In the genomic region with DNA sequence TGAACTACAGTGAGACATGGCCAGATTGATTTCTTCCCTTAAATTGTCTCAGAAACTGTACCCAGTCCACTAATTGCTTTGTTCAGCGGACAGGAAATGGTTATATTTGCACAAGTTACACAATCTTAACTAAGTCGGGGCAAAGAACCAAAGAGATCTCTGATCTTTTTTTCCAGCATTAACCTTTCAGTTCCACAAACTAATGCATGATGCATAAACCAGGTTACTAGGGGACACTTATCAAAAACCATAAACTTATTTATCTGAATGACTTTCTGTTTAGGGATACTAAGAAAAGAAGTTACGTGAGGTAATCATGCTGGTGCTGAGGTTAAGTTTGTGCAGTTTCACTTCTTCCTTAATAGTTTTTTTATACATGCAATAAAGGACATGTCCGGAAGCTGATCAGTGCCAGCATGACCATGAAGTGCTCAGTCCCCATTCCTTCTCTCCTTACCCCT, we compare ENCODE assay signal across 8 cellular contexts. TPM values are rescaled to one million over a fixed set of nuclear protein-coding genes. Genes with fewer than 3 reads are reported as not detected.
A peak's percentile ranks its signal among the peaks of the same experiment; 100 is the strongest.
DNase-seq lines count a peak whose midpoint lies in the region; ATAC-seq and TF ChIP-seq lines count a peak whose summit lies in the region.

No MANE protein-coding gene starts in this region.

- in situ Hi-C loops in gastrocnemius medialis (cut with MboI; ENCODE audit: low sequenced_read_pairs in 4 of 4), result no loop called here

- H3K4me3 Mint-ChIP-seq in CD4-positive, alpha-beta T cell, result no peak overlapping the region

- H3K4me1 ChIP-seq in gastrocnemius medialis, result peaks cover 56 to 66% of the 10 kb centered on the region in 2 donors

- H3K27ac ChIP-seq in gastrocnemius medialis, result peak overlapping the region in 3 of 4 donors; percentile 6 to 11 (median 6)
- no peak overlapping the region for H3K27ac ChIP-seq in CD4-positive, alpha-beta T cell (ENCODE audit: low read depth, low read length)

- POLR2A ChIA-PET in CD4-positive, alpha-beta T cell (lab: Charles Lee), result no interaction called here

- intact Hi-C loops in gastrocnemius medialis (cut with DNase I; ENCODE audit: low total_unique reads), result no loop called here
- intact Hi-C loops in CD4-positive, alpha-beta T cell (cut with DNase I, micrococcal nuclease), result no loop called here

- no peaks in the 10 kb centered on the region for H3K27me3 Mint-ChIP-seq in CD4-positive, alpha-beta T cell

- H3K4me3 ChIP-seq in GM08714 (ENCODE audit: low read length) (peak overlapping the region; percentile 49), LNCaP clone FGC (ENCODE audit: low read depth, low read length) (peak overlapping the region; percentile 38), epithelial cell of proximal tubule (ENCODE audit: low read depth, low read length) (peak overlapping the region; percentile 29), gastrocnemius medialis (peak overlapping the region in 2 of 4 donors; percentile 9 to 16), MG63 (no peak overlapping the region)

- peaks cover 48% of the 10 kb centered on the region for H3K4me1 Mint-ChIP-seq in CD4-positive, alpha-beta T cell (ENCODE audit: low read depth)

- no peaks in the 10 kb centered on the region for H3K27me3 ChIP-seq in gastrocnemius medialis
- H3K27me3 ChIP-seq in CD4-positive, alpha-beta T cell (ENCODE audit: control insufficient read depth, insufficient read depth, low read length), result no peaks in the 10 kb centered on the region
- H3K27me3 ChIP-seq in MG63, result no peaks in the 10 kb centered on the region

- H3K36me3 ChIP-seq in gastrocnemius medialis (no peaks in the 10 kb centered on the region), MG63 (peaks cover 70% of the 10 kb centered on the region)

- DNase-seq in LNCaP clone FGC (ENCODE audit: low read depth), result peak; percentile 31
- DNase-seq in epithelial cell of proximal tubule (ENCODE audit: low read depth), result no peak
- DNase-seq in gastrocnemius medialis, result no peak
- DNase-seq in CD4-positive, alpha-beta T cell, result no peak
- no peak for DNase-seq in NCI-H2227 (lab: John Stamatoyannopoulos, UW; ENCODE audit: unreplicated experiment)
- DNase-seq in MG63, result no peak

- no peak for TF ChIP-seq POLR2A in gastrocnemius medialis (IDR thresholded peaks at IDR 0.05)

- no peak overlapping the region for H3K27ac Mint-ChIP-seq in CD4-positive, alpha-beta T cell

- CTCF ChIA-PET in CD4-positive, alpha-beta T cell (lab: Charles Lee), result no interaction called here

- no peaks in the 10 kb centered on the region for H3K36me3 Mint-ChIP-seq in CD4-positive, alpha-beta T cell (ENCODE audit: low read depth)

- peak; percentile 91 for ATAC-seq in GM21717 (IDR thresholded peaks at IDR 0.05; ENCODE audit: unreplicated experiment)
- ATAC-seq in gastrocnemius medialis, result no peak
- ATAC-seq in CD4-positive, alpha-beta T cell (ENCODE audit: poor library complexity), result no peak

- TF ChIP-seq CTCF in LNCaP clone FGC (IDR thresholded peaks at IDR 0.05; ENCODE audit: control insufficient read depth, extremely low read depth, insufficient read depth), result no peak
- TF ChIP-seq CTCF in epithelial cell of proximal tubule (conservative IDR thresholded peaks at IDR 0.05; ENCODE audit: low read depth, low read length), result no peak
- TF ChIP-seq CTCF in gastrocnemius medialis (IDR thresholded peaks at IDR 0.05 in 4 of 5, conservative IDR thresholded peaks at IDR 0.05 in 1 of 5), result no peak
- no peak for TF ChIP-seq CTCF in CD4-positive, alpha-beta T cell (IDR thresholded peaks at IDR 0.05)

- H3K9me3 ChIP-seq in gastrocnemius medialis (no peaks in the 10 kb centered on the region), MG63 (no peaks in the 10 kb centered on the region)
- H3K9me3 ChIP-seq in CD4-positive, alpha-beta T cell (ENCODE audit: control insufficient read depth, low read length), result no peaks in the 10 kb centered on the region

- no peaks in the 10 kb centered on the region for H3K9me3 Mint-ChIP-seq in CD4-positive, alpha-beta T cell

RNA-seq across cellular contexts. Expression of a gene that starts 22.4 kb away (rescaled TPM):
- 31.9 and 37.3 TPM in 2 replicates for total RNA-seq in epithelial cell of proximal tubule
- total RNA-seq in gastrocnemius medialis, result 100 to 1,000 TPM in 1 of 4 donors, 10 to 100 TPM in 3; 42.5 to 110 (median 74.2) TPM
- 10 to 100 TPM; 26.1 to 28.7 TPM for total RNA-seq in CD4-positive, alpha-beta T cell
- total RNA-seq in MG63 (2014; rRNA removed; shearing (Covaris generic); ENCODE audit: low replicate concordance), result 44.8 and 53.7 TPM in 2 replicates
